ENCODE assay signal across 10 cellular contexts in the genomic region with DNA sequence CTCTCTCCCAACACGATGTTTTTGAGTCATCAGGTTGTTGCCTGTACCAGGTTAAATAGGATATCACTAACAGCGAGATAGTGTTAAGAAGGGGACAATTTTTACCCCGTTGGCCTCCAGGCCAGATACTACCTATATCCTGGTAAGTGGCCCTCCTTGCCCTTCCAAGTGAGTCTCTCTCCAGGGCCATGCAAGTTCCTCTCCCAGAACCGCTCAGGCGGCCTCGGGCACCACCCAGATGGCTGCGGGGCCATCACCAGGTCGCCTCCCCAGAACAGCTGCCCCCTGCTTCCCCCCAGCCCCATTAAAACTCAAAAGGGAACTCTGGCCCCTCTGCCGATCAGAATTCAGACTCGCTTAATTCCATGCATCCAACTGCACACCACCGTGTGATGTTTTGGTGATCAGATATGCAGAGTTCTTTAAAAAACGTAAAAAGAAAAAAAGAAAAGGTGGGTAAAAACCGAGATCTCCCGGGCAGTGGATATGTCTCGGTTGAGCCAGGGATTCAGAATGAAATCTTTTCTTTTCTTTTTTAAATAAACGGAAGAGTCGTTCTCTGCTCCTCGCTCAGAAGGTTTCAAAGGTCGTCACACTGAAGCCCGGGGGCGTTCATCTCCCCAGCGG. TPM values are rescaled to one million over a fixed set of nuclear protein-coding genes. Genes with fewer than 3 reads are reported as not detected.
DNase-seq lines count a peak whose midpoint lies in the region; ATAC-seq, FAIRE-seq and TF ChIP-seq lines count a peak whose summit lies in the region.
"Had no signal": no experiment of that assay in that cellular context is flagged by ENCODE, and none has a peak within 500 bp of the region (broad histone marks: within the 10 kb centered on the region; RNA-seq: fewer than 3 reads in every experiment).

No MANE protein-coding gene starts in this region.

- H3F3A ChIP-seq in GM23338 (replicated peaks; ENCODE audit: low read depth) (peaks cover 9% of the 10 kb centered on the region; the same call in 1 of the 2 replicates), PC-3 (ENCODE audit: low read length, unreplicated experiment) (no peaks in the 10 kb centered on the region)

- peak overlapping the region; percentile 85 for H3K4me2 ChIP-seq in GM23338
- H3K4me2 ChIP-seq in K562 (ENCODE audit: insufficient read depth, low read length), result no peak overlapping the region
- H3K4me2 ChIP-seq in PC-3 (ENCODE audit: low read length), result no peak overlapping the region

- WGBS in K562 (ENCODE audit: insufficient coverage, low coverage, missing lambda C conversion rate), result 5% methylated on average over 22 of the region's 22 CpGs

- H3K4me3 Mint-ChIP-seq in CD14-positive monocyte, result peak overlapping the region; percentile 92 to 97
- H3K4me3 Mint-ChIP-seq in GM23338, result peak overlapping the region; percentile 96
- peak overlapping the region; percentile 9 to 81 (median 76) for H3K4me3 Mint-ChIP-seq in naive B cell

- H3K27me3 ChIP-seq in GM23338 (ENCODE audit: insufficient read depth) (no peaks in the 10 kb centered on the region), K562 (ENCODE audit: control insufficient read depth in 2 of 2, insufficient read depth in 2 of 2, low read length in 2 of 2) (peaks cover 31 to 51% of the 10 kb centered on the region in 2 experiments), PC-3 (ENCODE audit: low read length) (no peaks in the 10 kb centered on the region)

- BruUV-seq in K562 (replicated peaks; lab: Mats Ljungman, UMichigan) (no TSS peak), PC-3 (replicated peaks; lab: Mats Ljungman, UMichigan) (no TSS peak)

- CTCF ChIA-PET in K562 (lab: Yijun Ruan, JAX; ENCODE audit: low intra/inter-chr PET ratio), result no interaction called here
- CTCF ChIA-PET in PC-3 (lab: Charles Lee), result no interaction called here

- peaks cover 10% of the 10 kb centered on the region for H3K9me3 ChIP-seq in K562 (replicated peaks; ENCODE audit: control insufficient read depth, insufficient read depth, low read depth, low read length)
- H3K9me3 ChIP-seq in PC-3 (ENCODE audit: low read length), result no peaks in the 10 kb centered on the region
- H3K9me3 ChIP-seq: tibial artery had no signal

- H3K9me2 ChIP-seq in GM23338 (ENCODE audit: insufficient read depth) (no peaks in the 10 kb centered on the region), PC-3 (replicated peaks; ENCODE audit: low read length) (no peaks in the 10 kb centered on the region)

- TF ChIP-seq EP300 in K562 (IDR thresholded peaks at IDR 0.05; ENCODE audit: low read length), result no peak

- no peak for FAIRE-seq in K562 (lab: Jason Lieb, UNC)

- no peak for TF ChIP-seq POLR2A in K562 (conservative IDR thresholded peaks at IDR 0.05)

- H3K27me3 Mint-ChIP-seq in CD14-positive monocyte (ENCODE audit: low read depth in 3 of 3) (peaks cover 38 to 55% (median 41%) of the 10 kb centered on the region in 3 donors), GM23338 (ENCODE audit: insufficient read depth, low read depth, poor library complexity) (peaks cover 38% of the 10 kb centered on the region), naive B cell (peaks cover 39 to 55% (median 43%) of the 10 kb centered on the region in 3 donors)

- H3K9ac ChIP-seq in K562 (ENCODE audit: insufficient read depth in 1 of 2, low read depth in 2 of 2, low read length in 2 of 2), result no peak overlapping the region
- no peak overlapping the region for H3K9ac ChIP-seq in PC-3 (ENCODE audit: low read length)

- TF ChIP-seq RAD21 in K562 (CRISPR knock-in tag; conservative IDR thresholded peaks at IDR 0.05 in 1 of 2, IDR thresholded peaks at IDR 0.05 in 1 of 2), result no peak

- H4K20me1 ChIP-seq in GM23338 (replicated peaks; ENCODE audit: insufficient read depth) (peaks cover 21% of the 10 kb centered on the region), K562 (replicated peaks; ENCODE audit: control insufficient read depth, insufficient read depth, low read length) (no peaks in the 10 kb centered on the region), PC-3 (ENCODE audit: low read length) (no peaks in the 10 kb centered on the region)

- peaks cover 50% of the 10 kb centered on the region for H3K4me1 Mint-ChIP-seq in CD14-positive monocyte
- peaks cover 33% of the 10 kb centered on the region for H3K4me1 Mint-ChIP-seq in GM23338
- peaks cover 8 to 28% (median 14%) of the 10 kb centered on the region in 3 donors for H3K4me1 Mint-ChIP-seq in naive B cell

- H3K27ac Mint-ChIP-seq in CD14-positive monocyte, result peak overlapping the region in 2 of 7 donors; percentile 19 to 45
- peak overlapping the region; percentile 97 for H3K27ac Mint-ChIP-seq in GM23338
- no peak overlapping the region for H3K27ac Mint-ChIP-seq in naive B cell

- intact Hi-C loops in CD14-positive monocyte (cut with micrococcal nuclease), result no loop called here
- intact Hi-C loops in K562 (cut with micrococcal nuclease), result no loop called here
- intact Hi-C loops in PC-3 (cut with micrococcal nuclease), result no loop called here

- TF ChIP-seq CTCF in CD14-positive monocyte (IDR thresholded peaks at IDR 0.05) (no peak), GM23338 (conservative IDR thresholded peaks at IDR 0.05; ENCODE audit: low read depth in 2 of 2) (no peak), K562 (IDR thresholded peaks at IDR 0.05 in 2 of 3, conservative IDR thresholded peaks at IDR 0.05 in 1 of 3; ENCODE audit: insufficient read depth in 2 of 3, low read depth in 1 of 3, low read length in 3 of 3) (no peak), PC-3 (conservative IDR thresholded peaks at IDR 0.05; ENCODE audit: low read depth, low read length) (no peak), omental fat pad (IDR thresholded peaks at IDR 0.05) (no peak)

- H2AFZ ChIP-seq in GM23338 (no peak overlapping the region), K562 (ENCODE audit: low read depth, low read length) (no peak overlapping the region), PC-3 (ENCODE audit: low read length) (no peak overlapping the region)

- peak overlapping the region; percentile 100 for H3K4me3 ChIP-seq in GM23338
- H3K4me3 ChIP-seq in K562, result no peak overlapping the region
- no peak overlapping the region for H3K4me3 ChIP-seq in PC-3 (ENCODE audit: low read length)

- H3K36me3 ChIP-seq in GM23338 (ENCODE audit: insufficient read depth), result peaks cover 22% of the 10 kb centered on the region
- H3K36me3 ChIP-seq in K562 (ENCODE audit: control insufficient read depth, insufficient read depth, low read length), result no peaks in the 10 kb centered on the region
- H3K36me3 ChIP-seq in PC-3 (ENCODE audit: low read depth, low read length), result no peaks in the 10 kb centered on the region
- H3K36me3 ChIP-seq: tibial artery had no signal

- H3K9me3 Mint-ChIP-seq in CD14-positive monocyte, result peaks cover 0 to 23% (median 9%) of the 10 kb centered on the region in 7 donors
- H3K9me3 Mint-ChIP-seq in GM23338, result peaks cover 19% of the 10 kb centered on the region
- peaks cover 0 to 3% (median 0%) of the 10 kb centered on the region in 7 donors for H3K9me3 Mint-ChIP-seq in naive B cell

- ATAC-seq in GM23338, result peak; percentile 16
- ATAC-seq in K562, result peak; percentile 43; the same call in 1 of the 3 replicates
- no peak for ATAC-seq in naive B cell (ENCODE audit: low read depth in 2 of 2)
- ATAC-seq in PC-3, result no peak
- ATAC-seq in GM18498 (IDR thresholded peaks at IDR 0.05; ENCODE audit: unreplicated experiment), result no peak
- no peak for ATAC-seq in omental fat pad (ENCODE audit: low FRiP score)

- H3K4me1 ChIP-seq in GM23338 (ENCODE audit: insufficient read depth) (peaks cover 31% of the 10 kb centered on the region), K562 (replicated peaks in 1 of 2; ENCODE audit: control insufficient read depth in 2 of 2, insufficient read depth in 2 of 2, low read length in 2 of 2) (peaks cover 0 to 9% of the 10 kb centered on the region in 2 experiments; a peak in 2 of 5 replicates), PC-3 (ENCODE audit: insufficient read depth, low read length) (no peaks in the 10 kb centered on the region)

- H3K79me2 ChIP-seq in GM23338 (replicated peaks; ENCODE audit: insufficient read depth) (peaks cover 91% of the 10 kb centered on the region), K562 (ENCODE audit: control insufficient read depth, insufficient read depth, low read length) (no peaks in the 10 kb centered on the region), PC-3 (ENCODE audit: low read length) (no peaks in the 10 kb centered on the region)

- no peaks in the 10 kb centered on the region for H3K9me1 ChIP-seq in K562 (ENCODE audit: control insufficient read depth, insufficient read depth, low read length)

- H3K27ac ChIP-seq in GM23338 (ENCODE audit: low read depth) (peak overlapping the region; percentile 100), K562 (ENCODE audit: extremely low read depth, low read depth, low read length) (no peak overlapping the region), PC-3 (ENCODE audit: low read length) (no peak overlapping the region)
- H3K27ac ChIP-seq: tibial artery had no signal

- POLR2A ChIA-PET in K562 (lab: Yijun Ruan, JAX), result interaction anchor here (1.1 kb wide), 1 partner anchor 11 kb away, joined by 3 read pairs; no protein-coding TSS in a partner anchor
- POLR2A ChIA-PET in PC-3 (lab: Charles Lee; ENCODE audit: unreplicated experiment), result no interaction called here

- DNase-seq in CD14-positive monocyte (ENCODE audit: low spot score), result no peak
- no peak for DNase-seq in GM23338 (ENCODE audit: low spot score)
- DNase-seq in K562 (ENCODE audit: extremely low read depth in 1 of 4, low spot score in 3 of 4), result no peak
- no peak for DNase-seq in naive B cell
- no peak for DNase-seq in PC-3
- DNase-seq in omental fat pad (ENCODE audit: low spot score), result no peak
- no peak for DNase-seq in SKM-1 (lab: John Stamatoyannopoulos, UW; ENCODE audit: unreplicated experiment)
- DNase-seq: tibial artery had no signal

- H3K36me3 Mint-ChIP-seq in CD14-positive monocyte, result peaks cover 10 to 12% of the 10 kb centered on the region in 2 donors
- peaks cover 62% of the 10 kb centered on the region for H3K36me3 Mint-ChIP-seq in GM23338 (ENCODE audit: low read depth)
- H3K36me3 Mint-ChIP-seq in naive B cell, result no peaks in the 10 kb centered on the region

- in situ Hi-C loops in K562 (cut with MboI), result no loop called here

RNA-seq across cellular contexts. Expression of a gene that starts 1.9 kb away (rescaled TPM):
- polyA plus RNA-seq in CD14-positive monocyte, result under 1 TPM; 0.02 to 0.06 TPM
- 318 and 346 TPM in 2 replicates for total RNA-seq in GM23338 (2014; rRNA removed; shearing (Covaris generic))
- 71.2 and 71.5 TPM in 2 replicates for polyA plus RNA-seq in GM23338 (2016; fragmentation: Nextera tagmentation; extraction: Ambion mirVana)
- total RNA-seq in K562 (2011; cell fraction: chromatin; rRNA removed; ENCODE audit: low replicate concordance), result 0.09 TPM in 1 of 2 replicates, not detected in the other
- total RNA-seq in K562 (2011; cell fraction: nucleolus; rRNA removed), result under 0.01 TPM in 1 of 2 replicates, not detected in the other
- 0.08 TPM in 1 of 2 replicates, not detected in the other for total RNA-seq in K562 (2011; cell fraction: nucleoplasm; rRNA removed)
- total RNA-seq in K562 (2014; rRNA removed), result not detected in 2 replicates
- not detected in 2 replicates for total RNA-seq in K562 (2014; rRNA removed; fragmentation: Illumina TruSeq; extraction: Trizol)
- total RNA-seq in K562 (2015; rRNA removed; fragmentation: Illumina TruSeq; extraction: Trizol), result not detected in 2 replicates
- total RNA-seq in K562 (2021), result 0.11 and 0.18 TPM in 2 replicates
- 0.01 and 0.04 TPM in 2 replicates for polyA plus RNA-seq in K562 (2011; rRNA removed)
- 0.03 TPM in 1 of 2 replicates, not detected in the other for polyA plus RNA-seq in K562 (2011; cell fraction: cytosol; rRNA removed)
- polyA plus RNA-seq in K562 (2011; cell fraction: nucleus; rRNA removed), result 0.04 TPM in 1 of 2 replicates, not detected in the other
- polyA plus RNA-seq in K562 (2012), result 0.01 TPM in 1 of 2 replicates, not detected in the other
- not detected in 2 replicates for polyA plus RNA-seq in K562 (2014; fragmentation: Illumina TruSeq; extraction: Trizol)
- polyA plus RNA-seq in K562 (2014; fragmentation: Nextera tagmentation; extraction: Ambion mirVana), result not detected
- polyA plus RNA-seq in K562 (2014; rRNA removed), result not detected in 2 replicates
- 0.03 and 0.14 TPM in 2 replicates for polyA minus RNA-seq in K562 (2011; rRNA and poly(A)+ RNA removed)
- 0.36 TPM in 1 of 2 replicates, not detected in the other for polyA minus RNA-seq in K562 (2011; cell fraction: cytosol; rRNA and poly(A)+ RNA removed)
- 0.13 TPM in 1 of 2 replicates, not detected in the other for polyA minus RNA-seq in K562 (2011; cell fraction: nucleus; rRNA and poly(A)+ RNA removed)
- polyA plus RNA-seq in naive B cell (ENCODE audit: low read depth in 6 of 6), result not detected
- total RNA-seq in PC-3 (2014; rRNA removed), result 0.11 and 0.17 TPM in 2 replicates
- total RNA-seq in omental fat pad, result under 1 TPM in 3 of 4 donors, not detected in 1; 0.13 to 0.84 (median 0.36) TPM
- total RNA-seq: RPMI7951 had no signal

Comparison
In these comparisons a context has a peak if more than half of its experiments do, and no peak if none do; other contexts are left out.
1. ATAC-seq: peak in GM23338 (single experiment) and K562 (single experiment); none in naive B cell (0 of 2), PC-3 (single experiment), GM18498 (single experiment) and omental fat pad (single experiment).
2. RNA of a gene that starts 1.9 kb away (total RNA-seq): 318 to 346 TPM in GM23338; 0.13 to 0.84 TPM in omental fat pad, 0.11 to 0.17 TPM in PC-3 and under 0.01 to 0.18 TPM in K562; every median in the first group is over 100 times any median in the second.
3. Peak in every context shown above with its lines, with median percentiles within 50 percentile points of each other: H3K4me3 Mint-ChIP-seq.